1 cellular context compared by ENCODE assay signal in genomic region chr17:57869599-57870282, GRCh38.
TF ChIP-seq lines count a peak whose summit lies in the region.

No MANE protein-coding gene starts in this region.

TF ChIP-seq in H1, 55 proteins besides CTCF, POLR2A, EP300 and RAD21:
- TF ChIP-seq HDAC6 (IDR thresholded peaks at IDR 0.05; ENCODE audit: low read depth, low read length) (no peak), E2F6 (IDR thresholded peaks at IDR 0.05) (no peak), CHD1 (IDR thresholded peaks at IDR 0.05; ENCODE audit: low read depth, low read length) (no peak), TCF12 (IDR thresholded peaks at IDR 0.05; ENCODE audit: low read depth, low read length) (no peak), TAF7 (optimal IDR thresholded peaks at IDR 0.05; ENCODE audit: borderline replicate concordance, low read depth, low read length) (no peak), NANOG (IDR thresholded peaks at IDR 0.05; ENCODE audit: insufficient read depth, low read depth, low read length, poor library complexity, severe bottlenecking) (no peak), SUZ12 (IDR thresholded peaks at IDR 0.05; ENCODE audit: low read length) (no peak), MAFK (IDR thresholded peaks at IDR 0.05; ENCODE audit: low read depth, low read length) (no peak), TAF1 (IDR thresholded peaks at IDR 0.05; ENCODE audit: low read depth, low read length) (no peak), CREB1 (IDR thresholded peaks at IDR 0.05) (no peak)
TF ChIP-seq in H1: peak in this region for 0.
